Comparison of ENCODE assay signal across 1 cellular context in genomic region chr10:55043540-55043939, GRCh38.
TF ChIP-seq lines count a peak whose summit lies in the region.

No MANE protein-coding gene starts in this region.

TF ChIP-seq in HEK293, 187 proteins besides CTCF, POLR2A, EP300 and RAD21 (continued from another document):
- TF ChIP-seq REST (tag by site-specific recombination; IDR thresholded peaks at IDR 0.05) (peak; percentile 38; the same call in 1 of the 2 replicates), KLF9 (tag by site-specific recombination; IDR thresholded peaks at IDR 0.05; ENCODE audit: low read depth) (no peak), PRDM4 (tag by site-specific recombination; IDR thresholded peaks at IDR 0.05) (no peak), ZBTB26 (tag by site-specific recombination; optimal IDR thresholded peaks at IDR 0.05) (no peak), ZFP69B (tag by site-specific recombination; IDR thresholded peaks at IDR 0.05) (no peak), ZNF677 (tag by site-specific recombination; IDR thresholded peaks at IDR 0.05) (no peak), ZNF580 (tag by site-specific recombination; IDR thresholded peaks at IDR 0.05) (no peak), ZNF391 (tag by site-specific recombination; IDR thresholded peaks at IDR 0.05; ENCODE audit: borderline replicate concordance, low read depth) (no peak), MYNN (tag by site-specific recombination; IDR thresholded peaks at IDR 0.05; ENCODE audit: borderline replicate concordance) (no peak), ZNF626 (tag by site-specific recombination; IDR thresholded peaks at IDR 0.05) (no peak), ZSCAN5A (tag by site-specific recombination; IDR thresholded peaks at IDR 0.05) (no peak), ZFP41 (tag by site-specific recombination; IDR thresholded peaks at IDR 0.05; ENCODE audit: borderline replicate concordance) (no peak), ZNF621 (tag by site-specific recombination; IDR thresholded peaks at IDR 0.05) (no peak), SALL2 (tag by site-specific recombination; IDR thresholded peaks at IDR 0.05; ENCODE audit: borderline replicate concordance) (no peak), RBAK (tag by site-specific recombination; IDR thresholded peaks at IDR 0.05) (no peak), KLF8 (tag by site-specific recombination; IDR thresholded peaks at IDR 0.05) (no peak), ZNF521 (tag by site-specific recombination; IDR thresholded peaks at IDR 0.05) (no peak)
TF ChIP-seq in HEK293: peak in this region for 18.
